31 cellular contexts compared by ENCODE assay signal in the genomic region with DNA sequence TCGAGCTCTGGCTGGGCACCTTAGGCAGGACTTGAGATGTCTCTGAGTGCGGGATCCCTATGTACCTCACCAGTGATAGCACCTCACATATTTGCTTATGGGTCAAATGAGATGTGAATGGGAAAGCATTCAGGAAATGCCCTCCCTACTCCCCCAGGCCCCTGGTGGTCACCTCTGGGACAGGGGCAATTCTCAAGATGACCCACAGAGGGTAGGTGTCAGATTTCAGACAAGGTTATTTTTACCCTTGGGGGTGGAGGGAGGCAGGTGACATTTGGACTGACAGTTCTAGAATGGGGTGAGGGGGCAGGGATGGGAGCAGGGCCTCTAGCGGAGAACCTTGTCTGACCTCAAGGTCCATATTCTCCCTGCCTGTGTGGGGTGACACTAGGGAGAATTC. TPM values are rescaled to one million over a fixed set of nuclear protein-coding genes. Genes with fewer than 3 reads are reported as not detected.
A peak's percentile ranks its signal among the peaks of the same experiment; 100 is the strongest.
DNase-seq lines count a peak whose midpoint lies in the region; ATAC-seq and TF ChIP-seq lines count a peak whose summit lies in the region.
"Had no signal": no experiment of that assay in that cellular context is flagged by ENCODE, and none has a peak within 500 bp of the region (broad histone marks: within the 10 kb centered on the region; RNA-seq: fewer than 3 reads in every experiment).

No MANE protein-coding gene starts in this region.

- H3K36me3 ChIP-seq in cardiac muscle cell: no peaks in the 10 kb centered on the region
- no peaks in the 10 kb centered on the region for H3K36me3 ChIP-seq in mesodermal cell (ENCODE audit: control insufficient read depth, insufficient read depth, low read length)
- H3K36me3 ChIP-seq in spleen: no peaks in the 10 kb centered on the region
- H3K36me3 ChIP-seq: ascending aorta, prostate gland, stomach, thyroid gland had no signal

- peak; percentile 72 for ATAC-seq in Right ventricle myocardium inferior
- no peak for ATAC-seq in GM19023 (IDR thresholded peaks at IDR 0.05; ENCODE audit: unreplicated experiment)
- ATAC-seq: activated CD8-positive, alpha-beta T cell treated with anti-CD3 and anti-CD28 coated beads for 36 hours; Panc1 had no signal

- intact Hi-C loops in Right ventricle myocardium inferior (cut with DNase I): no loop called here
- intact Hi-C loops in cardiac septum (cut with DNase I): no loop called here
- intact Hi-C loops in spleen (cut with DNase I; ENCODE audit: low total_unique reads): no loop called here

- TF ChIP-seq POLR2A in spleen (IDR thresholded peaks at IDR 0.05): no peak

- 88% methylated on average over 3 of the region's 3 CpGs; no CpG with 5 or more reads in 1 of the 2 experiments for WGBS in mesodermal cell (ENCODE audit: insufficient coverage in 2 of 2), 2 experiments
- WGBS in spleen, 5 donors: 90 to 95% (median 92%) methylated on average over 3 of the region's 3 CpGs

- H3K27me3 ChIP-seq in cardiac muscle cell (no peaks in the 10 kb centered on the region), spleen (replicated peaks in 1 of 7) (no peaks in the 10 kb centered on the region)
- H3K27me3 ChIP-seq: ascending aorta, stomach, thyroid gland had no signal

- TF ChIP-seq CTCF in cardiac muscle cell (IDR thresholded peaks at IDR 0.05; ENCODE audit: low read depth, low read length): no peak
- no peak for TF ChIP-seq CTCF in spleen (IDR thresholded peaks at IDR 0.05 in 8 of 11, conservative IDR thresholded peaks at IDR 0.05 in 3 of 11)

- H3K9me3 ChIP-seq in cardiac muscle cell (ENCODE audit: low read depth) (no peaks in the 10 kb centered on the region), mesodermal cell (ENCODE audit: control insufficient read depth, low read length) (no peaks in the 10 kb centered on the region), spleen (no peaks in the 10 kb centered on the region)
- H3K9me3 ChIP-seq: ascending aorta, prostate gland, stomach, thyroid gland had no signal

- no peak for DNase-seq in Right ventricle myocardium inferior (ENCODE audit: missing footprints)
- DNase-seq in cardiac septum (ENCODE audit: low spot score): no peak
- peak in 1 of 2 donors; percentile 66 for DNase-seq in cardiac muscle cell (ENCODE audit: low read depth in 1 of 2, low spot score in 1 of 2)
- peak; percentile 22 for DNase-seq in spleen
- DNase-seq in activated effector memory CD4-positive, alpha-beta T cell treated with anti-CD3 and anti-CD28 coated beads, Interleukin-2, amount 50 U/mL, for 16 hours: no peak
- DNase-seq in NCI-H82 (lab: John Stamatoyannopoulos, UW): no peak
- DNase-seq: activated CD8-positive, alpha-beta T cell treated with anti-CD3 and anti-CD28 coated beads for 36 hours; activated naive CD8-positive, alpha-beta T cell treated with anti-CD3 and anti-CD28 coated beads for 36 hours; Calu3; central memory CD4-positive, alpha-beta T cell; dermis blood vessel endothelial cell; DMS79 treated with DMSO at 0.1 percent for 48 hours; GM23248; NCI-H1105; NCI-H2029; NCI-H526 treated with DMSO at 0.1 percent for 48 hours; stimulated activated CD4-positive, alpha-beta T cell treated with anti-CD3 and anti-CD28 coated beads, Interleukin-2, amount 100 ng/mL, for 24 hours; stomach; thyroid gland had no signal

- H3K4me3 ChIP-seq in cardiac muscle cell (no peak overlapping the region), mesodermal cell (ENCODE audit: extremely low read depth, insufficient read depth, low read length, poor library complexity, severe bottlenecking) (no peak overlapping the region), spleen (no peak overlapping the region)
- H3K4me3 ChIP-seq: ascending aorta, GM23248, prostate gland, smooth muscle cell, stomach, thyroid gland had no signal

- H3K27ac ChIP-seq in cardiac muscle cell: peak overlapping the region; percentile 65
- peak overlapping the region; percentile 16 for H3K27ac ChIP-seq in mesodermal cell (ENCODE audit: low read depth, low read length, severe bottlenecking)
- H3K27ac ChIP-seq in spleen: no peak overlapping the region
- H3K27ac ChIP-seq: 22Rv1, GM23248, prostate gland, stomach had no signal

- peaks cover 47% of the 10 kb centered on the region for H3K4me1 ChIP-seq in cardiac muscle cell (ENCODE audit: low read depth)
- peaks cover 28% of the 10 kb centered on the region for H3K4me1 ChIP-seq in mesodermal cell (ENCODE audit: control insufficient read depth, insufficient read depth, low read length, poor library complexity, severe bottlenecking)
- H3K4me1 ChIP-seq in spleen: peaks cover 0 to 18% (median 14%) of the 10 kb centered on the region in 6 donors

RNA-seq across cellular contexts. Expression of a gene that starts 27.1 kb away (rescaled TPM):
- 43.4 TPM for total RNA-seq in Right ventricle myocardium inferior
- total RNA-seq in cardiac septum: 44.1 TPM
- total RNA-seq in cardiac muscle cell: 16.9 and 33.4 TPM in 2 replicates
- polyA plus RNA-seq in cardiac muscle cell: 23.8 and 24.2 TPM in 2 replicates
- polyA plus RNA-seq in mesodermal cell (2013, experiment 1 of 2): 4.8 TPM
- 3.3 TPM for polyA plus RNA-seq in mesodermal cell (2013, experiment 2 of 2)
- 1 to 10 TPM; 1.5 to 3.2 (median 2.5) TPM for total RNA-seq in spleen
- under 1 TPM; 0.30 to 0.86 (median 0.52) TPM for polyA plus RNA-seq in spleen

RNA-seq across cellular contexts. Expression of a gene that starts 48.2 kb away (rescaled TPM):
- total RNA-seq in Right ventricle myocardium inferior: 1.5 TPM
- 0.22 TPM for total RNA-seq in cardiac septum
- 0.07 and 0.21 TPM in 2 replicates for total RNA-seq in cardiac muscle cell
- polyA plus RNA-seq in cardiac muscle cell: 0.18 and 0.32 TPM in 2 replicates
- polyA plus RNA-seq in mesodermal cell (2013, experiment 1 of 2): not detected
- polyA plus RNA-seq in mesodermal cell (2013, experiment 2 of 2): not detected
- total RNA-seq in spleen: 1 to 10 TPM in 1 of 7 donors, under 1 TPM in 5, not detected in 1; 0.70 to 1.2 (median 0.75) TPM
- polyA plus RNA-seq in spleen: 1 to 10 TPM; 2.9 to 4.2 (median 3.8) TPM
- total RNA-seq: activated CD8-positive, alpha-beta T cell treated with anti-CD3 and anti-CD28 coated beads for 36 hours; activated naive CD8-positive, alpha-beta T cell treated with anti-CD3 and anti-CD28 coated beads for 36 hours; ascending aorta; Calu3; dermis blood vessel endothelial cell; fibroblast of lung; GM23248; lung microvascular endothelial cell; M059J; prostate gland; smooth muscle cell; thyroid gland had no signal
- polyA plus RNA-seq: CD14-positive monocyte, fibroblast of lung, IgD-negative memory B cell, smooth muscle cell had no signal

Comparison
In these comparisons a context has a peak if more than half of its experiments do, and no peak if none do; other contexts are left out.
1. H3K27ac ChIP-seq: peak in cardiac muscle cell (single experiment) and mesodermal cell (single experiment); none in spleen (0 of 8).